Comparison of ENCODE assay signal across 8 cellular contexts in genomic region chr19:55674459-55674840, GRCh38. TPM values are rescaled to one million over a fixed set of nuclear protein-coding genes. Genes with fewer than 3 reads are reported as not detected.
A peak's percentile ranks its signal among the peaks of the same experiment; 100 is the strongest.
DNase-seq lines count a peak whose midpoint lies in the region; FAIRE-seq and TF ChIP-seq lines count a peak whose summit lies in the region.

No MANE protein-coding gene starts in this region.

- no peak for FAIRE-seq in bronchial epithelial cell (lab: Jason Lieb, UNC)

- H3K9me3 ChIP-seq in HUES64 (ENCODE audit: insufficient read depth, low read depth, low read length), result no peaks in the 10 kb centered on the region
- no peaks in the 10 kb centered on the region for H3K9me3 ChIP-seq in mononuclear cell (ENCODE audit: low read depth, low read length)

- H3K36me3 ChIP-seq in ACC112 (ENCODE audit: insufficient read depth, low read length), result peaks cover 5% of the 10 kb centered on the region; the same call in 1 of the 2 replicates
- H3K36me3 ChIP-seq in HUES64 (ENCODE audit: insufficient read depth, low read length), result peaks cover 46% of the 10 kb centered on the region
- H3K36me3 ChIP-seq in bronchial epithelial cell (ENCODE audit: control insufficient read depth, insufficient read depth, low read length), result peaks cover 30% of the 10 kb centered on the region

- TF ChIP-seq CTCF in bronchial epithelial cell (IDR thresholded peaks at IDR 0.05; ENCODE audit: insufficient read depth, low read length, severe bottlenecking), result no peak

- H3K27me3 ChIP-seq in ACC112 (ENCODE audit: insufficient read depth, low read length), result no peaks in the 10 kb centered on the region
- H3K27me3 ChIP-seq in HUES64 (ENCODE audit: insufficient read depth, low read length), result no peaks in the 10 kb centered on the region
- no peaks in the 10 kb centered on the region for H3K27me3 ChIP-seq in bronchial epithelial cell (ENCODE audit: control insufficient read depth, insufficient read depth, low read length)
- H3K27me3 ChIP-seq in mononuclear cell (ENCODE audit: insufficient read depth, low read length), result no peaks in the 10 kb centered on the region

- peak overlapping the region; percentile 45; the same call in 1 of the 2 replicates for H3K27ac ChIP-seq in ACC112 (ENCODE audit: low read depth, low read length)
- H3K27ac ChIP-seq in HUES64 (ENCODE audit: low read depth, low read length), result peak overlapping the region; percentile 81

- H3K4me3 ChIP-seq in ACC112 (ENCODE audit: low read depth, low read length), result peak overlapping the region; percentile 98
- H3K4me3 ChIP-seq in HUES64 (ENCODE audit: low read length), result peak overlapping the region; percentile 98
- peak overlapping the region; percentile 79 for H3K4me3 ChIP-seq in bronchial epithelial cell (ENCODE audit: low read depth, low read length)
- H3K4me3 ChIP-seq in mononuclear cell (ENCODE audit: low read length), result peak overlapping the region; percentile 92

- H2AFZ ChIP-seq in ACC112 (ENCODE audit: low read length, unreplicated experiment), result no peak overlapping the region

- DNase-seq in bronchial epithelial cell (ENCODE audit: low read depth) (no peak), AG08395 (ENCODE audit: low spot score) (no peak), NCI-H510A (lab: John Stamatoyannopoulos, UW) (no peak), NCI-H446 (lab: John Stamatoyannopoulos, UW) (no peak)
- no peak for DNase-seq in effector CD8-positive, alpha-beta T cell (lab: John Stamatoyannopoulos, UW)

- H3K4me1 ChIP-seq in ACC112 (ENCODE audit: control insufficient read depth, insufficient read depth, low read length, unreplicated experiment), result peaks cover 44% of the 10 kb centered on the region
- H3K4me1 ChIP-seq in HUES64 (ENCODE audit: insufficient read depth, low read length), result peaks cover 17% of the 10 kb centered on the region
- H3K4me1 ChIP-seq in mononuclear cell (ENCODE audit: insufficient read depth, low read length), result peaks cover 47% of the 10 kb centered on the region

- 28% methylated on average over 17 of the region's 17 CpGs for WGBS in HUES64

- H3K9ac ChIP-seq in HUES64 (ENCODE audit: low read depth, low read length), result peak overlapping the region; percentile 77

- peaks cover 58% of the 10 kb centered on the region for H3K79me2 ChIP-seq in ACC112 (ENCODE audit: control insufficient read depth, insufficient read depth, low read length, unreplicated experiment)

RNA-seq across cellular contexts. Expression of gene EPN1, which starts 0.6 kb away (rescaled TPM):
- 83.3 TPM for polyA plus RNA-seq in HUES64 (2013, experiment 1 of 2)
- polyA plus RNA-seq in HUES64 (2013, experiment 2 of 2), result 87.1 TPM
- 28.2 and 80.5 TPM in 2 replicates for total RNA-seq in bronchial epithelial cell
- 23.5 TPM for total RNA-seq in mononuclear cell

RNA-seq across cellular contexts. Expression of gene U2AF2, which starts 19.6 kb away (rescaled TPM):
- 201 TPM for polyA plus RNA-seq in HUES64 (2013, experiment 1 of 2)
- 158 TPM for polyA plus RNA-seq in HUES64 (2013, experiment 2 of 2)
- total RNA-seq in bronchial epithelial cell, result 121 and 140 TPM in 2 replicates
- 55.6 TPM for total RNA-seq in mononuclear cell

RNA-seq across cellular contexts. Expression of gene CCDC106, which starts 26.4 kb away (rescaled TPM):
- 8.7 TPM for polyA plus RNA-seq in HUES64 (2013, experiment 1 of 2)
- 12.6 TPM for polyA plus RNA-seq in HUES64 (2013, experiment 2 of 2)
- total RNA-seq in bronchial epithelial cell (2.6 and 2.9 TPM in 2 replicates), mononuclear cell (1.9 TPM)

RNA-seq across cellular contexts. Expression of gene ZNF581, which starts 31.0 kb away (rescaled TPM):
- polyA plus RNA-seq in HUES64 (2013, experiment 1 of 2), result 34.8 TPM
- polyA plus RNA-seq in HUES64 (2013, experiment 2 of 2), result 47.0 TPM
- total RNA-seq in bronchial epithelial cell, result 9.6 and 19.2 TPM in 2 replicates
- total RNA-seq in mononuclear cell, result 19.0 TPM

RNA-seq across cellular contexts. Expression of gene ZNF580, which starts 33.6 kb away (rescaled TPM):
- polyA plus RNA-seq in HUES64 (2013, experiment 1 of 2), result 15.0 TPM
- 21.9 TPM for polyA plus RNA-seq in HUES64 (2013, experiment 2 of 2)
- total RNA-seq in bronchial epithelial cell (2.4 and 2.7 TPM in 2 replicates), mononuclear cell (14.4 TPM)
